ENCODE assay signal across 20 cellular contexts in the genomic region with DNA sequence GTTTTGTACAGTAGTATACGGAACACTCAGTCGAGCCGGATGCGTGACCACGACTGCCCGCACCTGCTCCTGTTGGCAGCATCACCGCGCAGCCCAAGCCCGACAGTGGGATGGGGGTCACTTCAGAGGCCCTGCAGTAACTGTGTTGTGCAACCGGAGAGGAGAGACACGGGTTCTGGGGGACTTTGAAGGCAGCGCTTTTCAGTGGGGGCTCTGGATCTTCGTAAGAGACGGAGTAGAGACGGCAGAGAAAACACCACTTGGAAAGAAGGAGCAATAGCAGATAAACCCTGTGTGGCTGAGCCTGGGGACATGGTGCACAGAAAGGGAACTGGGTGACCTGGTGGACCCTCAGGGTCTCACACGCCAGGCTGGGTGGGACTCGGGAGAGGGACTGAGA. TPM values are rescaled to one million over a fixed set of nuclear protein-coding genes. Genes with fewer than 3 reads are reported as not detected.
DNase-seq lines count a peak whose midpoint lies in the region; ATAC-seq and TF ChIP-seq lines count a peak whose summit lies in the region.
"Had no signal": no experiment of that assay in that cellular context is flagged by ENCODE, and none has a peak within 500 bp of the region (broad histone marks: within the 10 kb centered on the region; RNA-seq: fewer than 3 reads in every experiment).

No MANE protein-coding gene starts in this region.

- no peaks in the 10 kb centered on the region for H3K9me3 ChIP-seq in neural cell (ENCODE audit: low read length)
- no peaks in the 10 kb centered on the region for H3K9me3 ChIP-seq in upper lobe of right lung
- H3K9me3 ChIP-seq in Karpas-422 (ENCODE audit: low read length) = no peaks in the 10 kb centered on the region
- H3K9me3 ChIP-seq: ascending aorta, ovary, spleen had no signal

- no peak overlapping the region for H3K4me2 ChIP-seq in neural cell (ENCODE audit: low read length)
- no peak overlapping the region for H3K4me2 ChIP-seq in Karpas-422 (ENCODE audit: low read depth, low read length, poor library complexity, severe bottlenecking)
- H3K4me2 ChIP-seq: KMS-11 had no signal

- peak; percentile 6 for DNase-seq in activated CD4-positive, alpha-beta memory T cell treated with anti-CD3 and anti-CD28 coated beads, Interleukin-2, amount 10 ng/mL, durations not matched to agents 7 days and 5 days
- DNase-seq in activated CD4-positive, alpha-beta memory T cell treated with anti-CD3 and anti-CD28 coated beads for 36 hours = no peak
- DNase-seq in upper lobe of right lung (no peak), Karpas-422 (no peak)
- DNase-seq: activated CD4-positive, alpha-beta T cell treated with anti-CD3 and anti-CD28 coated beads for 4 hours; activated naive CD4-positive, alpha-beta T cell treated with anti-CD3 and anti-CD28 coated beads, Interleukin-2, amount 50 U/mL, for 16 hours; foreskin fibroblast; NCI-H1048; NCI-H2227 treated with DMSO at 0.1 percent for 48 hours; NK-92 treated with Interleukin-12 subunit alpha and Interleukin-12 subunit beta, amount 100 ng/mL, for 24 hours; spleen; stimulated activated CD8-positive, alpha-beta memory T cell treated with anti-CD3 and anti-CD28 coated beads, Interleukin-4, amount 100 ng/mL, for 48 hours had no signal

- no peaks in the 10 kb centered on the region for H3K36me3 ChIP-seq in neural cell (ENCODE audit: insufficient read depth, low read length)
- no peaks in the 10 kb centered on the region for H3K36me3 ChIP-seq in upper lobe of right lung
- no peaks in the 10 kb centered on the region for H3K36me3 ChIP-seq in Karpas-422 (ENCODE audit: insufficient read depth, low read length)
- H3K36me3 ChIP-seq: ascending aorta, ovary, spleen had no signal

- CTCF ChIA-PET in activated CD4-positive, alpha-beta memory T cell treated with anti-CD3 and anti-CD28 coated beads, Interleukin-2, amount 10 ng/mL, durations not matched to agents 7 days and 5 days (lab: Charles Lee) = no interaction called here
- CTCF ChIA-PET in activated CD4-positive, alpha-beta memory T cell treated with anti-CD3 and anti-CD28 coated beads for 36 hours (lab: Charles Lee) = no interaction called here

- H3K4me3 ChIP-seq in neural cell (ENCODE audit: low read length) (peak overlapping the region; percentile 45), upper lobe of right lung (peak overlapping the region; percentile 26), Karpas-422 (ENCODE audit: low read length) (no peak overlapping the region)
- H3K4me3 ChIP-seq: ovary, spleen had no signal

- TF ChIP-seq CTCF in brain (conservative IDR thresholded peaks at IDR 0.05) = no peak
- no peak for TF ChIP-seq CTCF in neural cell (IDR thresholded peaks at IDR 0.05; ENCODE audit: poor library complexity, severe bottlenecking)
- TF ChIP-seq CTCF in upper lobe of right lung (IDR thresholded peaks at IDR 0.05) = no peak

- H4K20me1 ChIP-seq in neural cell (ENCODE audit: insufficient read depth) = no peaks in the 10 kb centered on the region
- H4K20me1 ChIP-seq in Karpas-422 (ENCODE audit: insufficient read depth, low read depth, low read length) = no peaks in the 10 kb centered on the region

- TF ChIP-seq RAD21 in neural cell (conservative IDR thresholded peaks at IDR 0.05) = no peak

- no peaks in the 10 kb centered on the region for H3K36me3 Mint-ChIP-seq in activated CD4-positive, alpha-beta memory T cell treated with anti-CD3 and anti-CD28 coated beads, Interleukin-2, amount 10 ng/mL, durations not matched to agents 7 days and 5 days (ENCODE audit: low read depth)
- H3K36me3 Mint-ChIP-seq in activated CD4-positive, alpha-beta memory T cell treated with anti-CD3 and anti-CD28 coated beads for 36 hours = no peaks in the 10 kb centered on the region
- H3K36me3 Mint-ChIP-seq in brain = no peaks in the 10 kb centered on the region
- H3K36me3 Mint-ChIP-seq: CD14-positive monocyte had no signal

- no peak overlapping the region for H3K4me3 Mint-ChIP-seq in activated CD4-positive, alpha-beta memory T cell treated with anti-CD3 and anti-CD28 coated beads, Interleukin-2, amount 10 ng/mL, durations not matched to agents 7 days and 5 days
- no peak overlapping the region for H3K4me3 Mint-ChIP-seq in activated CD4-positive, alpha-beta memory T cell treated with anti-CD3 and anti-CD28 coated beads for 36 hours
- H3K4me3 Mint-ChIP-seq in brain = peak overlapping the region in 4 of 5 experiments; percentile 29 to 81 (median 67)
- H3K4me3 Mint-ChIP-seq: CD14-positive monocyte had no signal

- no peaks in the 10 kb centered on the region for H3K27me3 Mint-ChIP-seq in activated CD4-positive, alpha-beta memory T cell treated with anti-CD3 and anti-CD28 coated beads, Interleukin-2, amount 10 ng/mL, durations not matched to agents 7 days and 5 days
- H3K27me3 Mint-ChIP-seq in activated CD4-positive, alpha-beta memory T cell treated with anti-CD3 and anti-CD28 coated beads for 36 hours = no peaks in the 10 kb centered on the region
- H3K27me3 Mint-ChIP-seq in brain = peaks cover 3% of the 10 kb centered on the region

- H3K27me3 ChIP-seq in neural cell (ENCODE audit: insufficient read depth, low read depth, low read length) = no peaks in the 10 kb centered on the region
- H3K27me3 ChIP-seq in upper lobe of right lung = no peaks in the 10 kb centered on the region
- H3K27me3 ChIP-seq in Karpas-422 (ENCODE audit: low read length) = no peaks in the 10 kb centered on the region
- H3K27me3 ChIP-seq: ascending aorta, ovary had no signal

- ATAC-seq in upper lobe of right lung (no peak), HG02852 (IDR thresholded peaks at IDR 0.05; ENCODE audit: unreplicated experiment) (no peak), HG03135 (IDR thresholded peaks at IDR 0.05; ENCODE audit: unreplicated experiment) (no peak)

- H3K79me2 ChIP-seq in neural cell (replicated peaks; ENCODE audit: insufficient read depth, low read length) (no peaks in the 10 kb centered on the region), Karpas-422 (ENCODE audit: low read length) (no peaks in the 10 kb centered on the region)

- intact Hi-C loops in activated CD4-positive, alpha-beta memory T cell treated with anti-CD3 and anti-CD28 coated beads for 36 hours (cut with micrococcal nuclease) = no loop called here
- intact Hi-C loops in upper lobe of right lung (cut with DNase I) = no loop called here

- H3K27ac ChIP-seq in neural cell (ENCODE audit: low read length) (peak overlapping the region; percentile 71), upper lobe of right lung (peak overlapping the region; percentile 73), Karpas-422 (ENCODE audit: low read length) (no peak overlapping the region)
- H3K27ac ChIP-seq: KMS-11, ovary, spleen had no signal

- no peak overlapping the region for H3K27ac Mint-ChIP-seq in activated CD4-positive, alpha-beta memory T cell treated with anti-CD3 and anti-CD28 coated beads, Interleukin-2, amount 10 ng/mL, durations not matched to agents 7 days and 5 days
- H3K27ac Mint-ChIP-seq in activated CD4-positive, alpha-beta memory T cell treated with anti-CD3 and anti-CD28 coated beads for 36 hours = no peak overlapping the region
- peak overlapping the region; percentile 87 to 98 (median 92) for H3K27ac Mint-ChIP-seq in brain
- H3K27ac Mint-ChIP-seq: CD14-positive monocyte had no signal

- no peaks in the 10 kb centered on the region for H3K4me1 Mint-ChIP-seq in activated CD4-positive, alpha-beta memory T cell treated with anti-CD3 and anti-CD28 coated beads, Interleukin-2, amount 10 ng/mL, durations not matched to agents 7 days and 5 days
- no peaks in the 10 kb centered on the region for H3K4me1 Mint-ChIP-seq in activated CD4-positive, alpha-beta memory T cell treated with anti-CD3 and anti-CD28 coated beads for 36 hours (ENCODE audit: low read depth)
- peaks cover 58% of the 10 kb centered on the region for H3K4me1 Mint-ChIP-seq in brain

- H2AFZ ChIP-seq in neural cell (ENCODE audit: low read depth, low read length) (no peak overlapping the region), Karpas-422 (ENCODE audit: low read length) (no peak overlapping the region)

- POLR2A ChIA-PET in activated CD4-positive, alpha-beta memory T cell treated with anti-CD3 and anti-CD28 coated beads, Interleukin-2, amount 10 ng/mL, durations not matched to agents 7 days and 5 days (lab: Charles Lee) = no interaction called here
- POLR2A ChIA-PET in activated CD4-positive, alpha-beta memory T cell treated with anti-CD3 and anti-CD28 coated beads for 36 hours (lab: Charles Lee) = no interaction called here

- H3K9me3 Mint-ChIP-seq in activated CD4-positive, alpha-beta memory T cell treated with anti-CD3 and anti-CD28 coated beads, Interleukin-2, amount 10 ng/mL, durations not matched to agents 7 days and 5 days = no peaks in the 10 kb centered on the region
- H3K9me3 Mint-ChIP-seq in activated CD4-positive, alpha-beta memory T cell treated with anti-CD3 and anti-CD28 coated beads for 36 hours = no peaks in the 10 kb centered on the region
- H3K9me3 Mint-ChIP-seq in brain = peaks cover 0 to 3% (median 0%) of the 10 kb centered on the region in 5 experiments
- H3K9me3 Mint-ChIP-seq: CD14-positive monocyte had no signal

- no peak overlapping the region for H3K9ac ChIP-seq in neural cell (ENCODE audit: low read length)
- no peak overlapping the region for H3K9ac ChIP-seq in Karpas-422 (ENCODE audit: low read length)
- H3K9ac ChIP-seq: KMS-11 had no signal

- H3K4me1 ChIP-seq in upper lobe of right lung (peaks cover 11% of the 10 kb centered on the region), Karpas-422 (ENCODE audit: low read length) (no peaks in the 10 kb centered on the region)
- H3K4me1 ChIP-seq: ascending aorta had no signal

- TF ChIP-seq EP300 in neural cell (conservative IDR thresholded peaks at IDR 0.05; ENCODE audit: poor library complexity, severe bottlenecking) = no peak

- no peaks in the 10 kb centered on the region for H3F3A ChIP-seq in neural cell (ENCODE audit: insufficient read depth, low read length, poor library complexity, severe bottlenecking)

- H3K9me2 ChIP-seq in neural cell (ENCODE audit: insufficient read depth, low read length) = no peaks in the 10 kb centered on the region
- no peaks in the 10 kb centered on the region for H3K9me2 ChIP-seq in Karpas-422 (replicated peaks; ENCODE audit: insufficient read depth, low read length)

TF ChIP-seq in neural cell, 6 proteins besides CTCF, POLR2A, EP300 and RAD21 (continues in another document):
- TF ChIP-seq POLR2AphosphoS5 (IDR thresholded peaks at IDR 0.05) = no peak
- TF ChIP-seq TAF1 (IDR thresholded peaks at IDR 0.05; ENCODE audit: low read depth) = no peak
- no peak for TF ChIP-seq SMC3 (conservative IDR thresholded peaks at IDR 0.05; ENCODE audit: poor library complexity)
- no peak for TF ChIP-seq EZH2 (IDR thresholded peaks at IDR 0.05; ENCODE audit: borderline replicate concordance, insufficient read depth, low read length, poor library complexity, severe bottlenecking)
- TF ChIP-seq MXI1 (conservative IDR thresholded peaks at IDR 0.05; ENCODE audit: poor library complexity, severe bottlenecking) = no peak

RNA-seq across cellular contexts. Expression of a gene that starts 28.2 kb away (rescaled TPM):
- total RNA-seq in activated CD4-positive, alpha-beta memory T cell treated with anti-CD3 and anti-CD28 coated beads, Interleukin-2, amount 10 ng/mL, durations not matched to agents 7 days and 5 days = 10 to 100 TPM; 68.7 to 71.4 TPM
- 10 to 100 TPM; 48.4 to 51.4 TPM for total RNA-seq in activated CD4-positive, alpha-beta memory T cell treated with anti-CD3 and anti-CD28 coated beads for 36 hours
- polyA plus RNA-seq in brain (ENCODE audit: insufficient read depth, low read depth, low replicate concordance) (81.3 TPM), neural cell (61.8 and 63.4 TPM in 2 replicates)
- polyA minus RNA-seq in neural cell = 68.9 and 88.1 TPM in 2 replicates
- total RNA-seq in upper lobe of right lung = 690 TPM
- total RNA-seq in Karpas-422 (2014; rRNA removed; shearing (Covaris generic); ENCODE audit: low replicate concordance) = 115 and 124 TPM in 2 replicates

Comparison
In these comparisons a context has a peak if more than half of its experiments do, and no peak if none do; other contexts are left out.
1. H3K27ac Mint-ChIP-seq: peak in brain (5 of 5); none in activated CD4-positive, alpha-beta memory T cell treated with anti-CD3 and anti-CD28 coated beads, Interleukin-2, amount 10 ng/mL, durations not matched to agents 7 days and 5 days (single experiment) and activated CD4-positive, alpha-beta memory T cell treated with anti-CD3 and anti-CD28 coated beads for 36 hours (single experiment).
2. H3K4me3 Mint-ChIP-seq: peak in brain (4 of 5); none in activated CD4-positive, alpha-beta memory T cell treated with anti-CD3 and anti-CD28 coated beads, Interleukin-2, amount 10 ng/mL, durations not matched to agents 7 days and 5 days (single experiment) and activated CD4-positive, alpha-beta memory T cell treated with anti-CD3 and anti-CD28 coated beads for 36 hours (single experiment).